Comparison of ENCODE assay signal across 1 cellular context in genomic region chr1:59204001-59204400, GRCh38.
TF ChIP-seq lines count a peak whose summit lies in the region.

No MANE protein-coding gene starts in this region.

TF ChIP-seq in HepG2, 621 proteins besides CTCF, POLR2A, EP300 and RAD21 (continued from another document and continues in another):
- 0 out of 2 replicates have a peak, but pooled peaks have one; percentile 71 for TF ChIP-seq ZNF121 (CRISPR knock-in tag; IDR thresholded peaks at IDR 0.05)
- peak; percentile 51; the same call in 1 of the 2 replicates for TF ChIP-seq AHDC1 (CRISPR knock-in tag; IDR thresholded peaks at IDR 0.05; ENCODE audit: borderline replicate concordance)
- TF ChIP-seq SMAD3 (CRISPR knock-in tag; IDR thresholded peaks at IDR 0.05), result peak; percentile 65; the same call in 1 of the 2 replicates
- no peak for TF ChIP-seq RFX1 (IDR thresholded peaks at IDR 0.05)
- TF ChIP-seq JUNB (CRISPR knock-in tag; IDR thresholded peaks at IDR 0.05; ENCODE audit: borderline replicate concordance), result no peak
- no peak for TF ChIP-seq ETV6 (CRISPR knock-in tag; conservative IDR thresholded peaks at IDR 0.05)
- no peak for TF ChIP-seq TERF1 (CRISPR knock-in tag; IDR thresholded peaks at IDR 0.05)
- peak; percentile 75 for TF ChIP-seq XRCC5 (optimal IDR thresholded peaks at IDR 0.05; ENCODE audit: low read length)
- no peak for TF ChIP-seq SOX13 (IDR thresholded peaks at IDR 0.05)
- peak in 1 of 2 experiments; percentile 82; a peak in 2 of 4 replicates for TF ChIP-seq SOX13 (CRISPR knock-in tag; conservative IDR thresholded peaks at IDR 0.05 in 1 of 2, IDR thresholded peaks at IDR 0.05 in 1 of 2)
- TF ChIP-seq ZNF34 (CRISPR knock-in tag; IDR thresholded peaks at IDR 0.05; ENCODE audit: borderline replicate concordance), result no peak
- peak; percentile 67; the same call in 1 of the 2 replicates for TF ChIP-seq SKIL (CRISPR knock-in tag; IDR thresholded peaks at IDR 0.05; ENCODE audit: borderline replicate concordance)
- TF ChIP-seq, protein P1, sequence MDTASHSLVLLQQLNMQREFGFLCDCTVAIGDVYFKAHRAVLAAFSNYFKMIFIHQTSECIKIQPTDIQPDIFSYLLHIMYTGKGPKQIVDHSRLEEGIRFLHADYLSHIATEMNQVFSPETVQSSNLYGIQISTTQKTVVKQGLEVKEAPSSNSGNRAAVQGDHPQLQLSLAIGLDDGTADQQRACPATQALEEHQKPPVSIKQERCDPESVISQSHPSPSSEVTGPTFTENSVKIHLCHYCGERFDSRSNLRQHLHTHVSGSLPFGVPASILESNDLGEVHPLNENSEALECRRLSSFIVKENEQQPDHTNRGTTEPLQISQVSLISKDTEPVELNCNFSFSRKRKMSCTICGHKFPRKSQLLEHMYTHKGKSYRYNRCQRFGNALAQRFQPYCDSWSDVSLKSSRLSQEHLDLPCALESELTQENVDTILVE (CRISPR knock-in tag; IDR thresholded peaks at IDR 0.05), result no peak
- no peak; the same call in 1 of the 2 replicates for TF ChIP-seq ZNF232 (CRISPR knock-in tag; IDR thresholded peaks at IDR 0.05; ENCODE audit: borderline replicate concordance)
- no peak for TF ChIP-seq ZNF552 (CRISPR knock-in tag; IDR thresholded peaks at IDR 0.05; ENCODE audit: borderline replicate concordance)
- TF ChIP-seq, protein P2, sequence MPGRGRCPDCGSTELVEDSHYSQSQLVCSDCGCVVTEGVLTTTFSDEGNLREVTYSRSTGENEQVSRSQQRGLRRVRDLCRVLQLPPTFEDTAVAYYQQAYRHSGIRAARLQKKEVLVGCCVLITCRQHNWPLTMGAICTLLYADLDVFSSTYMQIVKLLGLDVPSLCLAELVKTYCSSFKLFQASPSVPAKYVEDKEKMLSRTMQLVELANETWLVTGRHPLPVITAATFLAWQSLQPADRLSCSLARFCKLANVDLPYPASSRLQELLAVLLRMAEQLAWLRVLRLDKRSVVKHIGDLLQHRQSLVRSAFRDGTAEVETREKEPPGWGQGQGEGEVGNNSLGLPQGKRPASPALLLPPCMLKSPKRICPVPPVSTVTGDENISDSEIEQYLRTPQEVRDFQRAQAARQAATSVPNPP (CRISPR knock-in tag; IDR thresholded peaks at IDR 0.05), result no peak
- no peak for TF ChIP-seq SMARCC2 (IDR thresholded peaks at IDR 0.05)
- TF ChIP-seq ZNF101 (CRISPR knock-in tag; IDR thresholded peaks at IDR 0.05; ENCODE audit: borderline replicate concordance, low read depth), result no peak
- no peak for TF ChIP-seq MTERF4 (CRISPR knock-in tag; IDR thresholded peaks at IDR 0.05)
- TF ChIP-seq SMC3 (IDR thresholded peaks at IDR 0.05; ENCODE audit: low read length), result peak; percentile 14; the same call in 1 of the 2 replicates
- no peak for TF ChIP-seq EZH2 (conservative IDR thresholded peaks at IDR 0.05; ENCODE audit: low read depth, low read length)
- TF ChIP-seq, protein P3, sequence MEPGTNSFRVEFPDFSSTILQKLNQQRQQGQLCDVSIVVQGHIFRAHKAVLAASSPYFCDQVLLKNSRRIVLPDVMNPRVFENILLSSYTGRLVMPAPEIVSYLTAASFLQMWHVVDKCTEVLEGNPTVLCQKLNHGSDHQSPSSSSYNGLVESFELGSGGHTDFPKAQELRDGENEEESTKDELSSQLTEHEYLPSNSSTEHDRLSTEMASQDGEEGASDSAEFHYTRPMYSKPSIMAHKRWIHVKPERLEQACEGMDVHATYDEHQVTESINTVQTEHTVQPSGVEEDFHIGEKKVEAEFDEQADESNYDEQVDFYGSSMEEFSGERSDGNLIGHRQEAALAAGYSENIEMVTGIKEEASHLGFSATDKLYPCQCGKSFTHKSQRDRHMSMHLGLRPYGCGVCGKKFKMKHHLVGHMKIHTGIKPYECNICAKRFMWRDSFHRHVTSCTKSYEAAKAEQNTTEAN (CRISPR knock-in tag; conservative IDR thresholded peaks at IDR 0.05), result no peak; the same call in 1 of the 2 replicates
- no peak for TF ChIP-seq ZNF562 (CRISPR knock-in tag; IDR thresholded peaks at IDR 0.05; ENCODE audit: borderline replicate concordance)
- no peak for TF ChIP-seq ZNF367 (CRISPR knock-in tag; IDR thresholded peaks at IDR 0.05; ENCODE audit: borderline replicate concordance)
- TF ChIP-seq HNRNPL (IDR thresholded peaks at IDR 0.05; ENCODE audit: low read depth, low read length), result no peak
- no peak for TF ChIP-seq ZNF878 (CRISPR knock-in tag; IDR thresholded peaks at IDR 0.05)
- TF ChIP-seq ZNF20 (CRISPR knock-in tag; IDR thresholded peaks at IDR 0.05), result no peak
- TF ChIP-seq ZNF33A (CRISPR knock-in tag; IDR thresholded peaks at IDR 0.05; ENCODE audit: borderline replicate concordance), result no peak
- TF ChIP-seq ZNF609 (CRISPR knock-in tag; IDR thresholded peaks at IDR 0.05; ENCODE audit: borderline replicate concordance), result no peak; the same call in 1 of the 2 replicates
- no peak for TF ChIP-seq NFYC (CRISPR knock-in tag; IDR thresholded peaks at IDR 0.05)
- TF ChIP-seq REXO4 (CRISPR knock-in tag; IDR thresholded peaks at IDR 0.05; ENCODE audit: borderline replicate concordance), result no peak
- no peak for TF ChIP-seq YEATS2 (CRISPR knock-in tag; IDR thresholded peaks at IDR 0.05; ENCODE audit: borderline replicate concordance)
- TF ChIP-seq HDAC6 (IDR thresholded peaks at IDR 0.05; ENCODE audit: low read depth, low read length), result no peak
- TF ChIP-seq CBX2 (IDR thresholded peaks at IDR 0.05; ENCODE audit: low read depth, low read length), result no peak
- TF ChIP-seq CBX2 (CRISPR knock-in tag; IDR thresholded peaks at IDR 0.05; ENCODE audit: low read depth), result no peak
- peak; percentile 81 for TF ChIP-seq SALL1 (CRISPR knock-in tag; IDR thresholded peaks at IDR 0.05)
- TF ChIP-seq SNRNP70 (IDR thresholded peaks at IDR 0.05; ENCODE audit: low read depth, low read length), result no peak
- TF ChIP-seq HIVEP1 (CRISPR knock-in tag; IDR thresholded peaks at IDR 0.05), result no peak
- no peak for TF ChIP-seq NONO (IDR thresholded peaks at IDR 0.05)
- no peak for TF ChIP-seq NONO (CRISPR knock-in tag; conservative IDR thresholded peaks at IDR 0.05)
- TF ChIP-seq ZNF570 (CRISPR knock-in tag; IDR thresholded peaks at IDR 0.05; ENCODE audit: borderline replicate concordance), result no peak
- no peak for TF ChIP-seq RBM22 (optimal IDR thresholded peaks at IDR 0.05; ENCODE audit: low read length)
- TF ChIP-seq ZNF672 (CRISPR knock-in tag; IDR thresholded peaks at IDR 0.05), result no peak
- no peak for TF ChIP-seq ZNF136 (CRISPR knock-in tag; IDR thresholded peaks at IDR 0.05; ENCODE audit: low read depth)
